ENCODE assay signal across 1 cellular context in genomic region chr5:177336112-177336511, GRCh38.
TF ChIP-seq lines count a peak whose summit lies in the region.

No MANE protein-coding gene starts in this region.

TF ChIP-seq in HepG2, 621 proteins besides CTCF, POLR2A, EP300 and RAD21:
- TF ChIP-seq ZNF567 (CRISPR knock-in tag; IDR thresholded peaks at IDR 0.05; ENCODE audit: borderline replicate concordance) (no peak), JARID2 (CRISPR knock-in tag; IDR thresholded peaks at IDR 0.05; ENCODE audit: insufficient replicate concordance) (no peak), ZNF441 (CRISPR knock-in tag; IDR thresholded peaks at IDR 0.05; ENCODE audit: borderline replicate concordance) (no peak), PITX1 (CRISPR knock-in tag; IDR thresholded peaks at IDR 0.05) (no peak), ZBTB49 (CRISPR knock-in tag; IDR thresholded peaks at IDR 0.05; ENCODE audit: borderline replicate concordance) (no peak), SMC3 (IDR thresholded peaks at IDR 0.05; ENCODE audit: low read length) (peak; percentile 23; the same call in 1 of the 2 replicates), SAP130 (CRISPR knock-in tag; IDR thresholded peaks at IDR 0.05; ENCODE audit: low read depth) (peak; percentile 33; the same call in 1 of the 2 replicates), ZFX (CRISPR knock-in tag; IDR thresholded peaks at IDR 0.05; ENCODE audit: low read depth) (0 out of 2 replicates have a peak, but pooled peaks have one; percentile 17), ZMYM4 (CRISPR knock-in tag; IDR thresholded peaks at IDR 0.05) (no peak), ZNF687 (CRISPR knock-in tag; IDR thresholded peaks at IDR 0.05) (peak; percentile 53), MAX (IDR thresholded peaks at IDR 0.05) (peak; percentile 22; the same call in 1 of the 2 replicates), ZBTB20 (CRISPR knock-in tag; IDR thresholded peaks at IDR 0.05; ENCODE audit: borderline replicate concordance, low read depth) (no peak), HOXA3 (CRISPR knock-in tag; IDR thresholded peaks at IDR 0.05) (0 out of 2 replicates have a peak, but pooled peaks have one; percentile 21), STAG1 (CRISPR knock-in tag; IDR thresholded peaks at IDR 0.05) (peak; percentile 71), HNRNPL (IDR thresholded peaks at IDR 0.05; ENCODE audit: low read depth, low read length) (peak; percentile 99), ZBTB38 (CRISPR knock-in tag; IDR thresholded peaks at IDR 0.05) (peak; percentile 50; the same call in 1 of the 2 replicates), XRCC5 (optimal IDR thresholded peaks at IDR 0.05; ENCODE audit: low read length) (peak; percentile 19), ZBTB33 (CRISPR knock-in tag; IDR thresholded peaks at IDR 0.05) (0 out of 2 replicates have a peak, but pooled peaks have one; percentile 50), HIC2 (CRISPR knock-in tag; IDR thresholded peaks at IDR 0.05; ENCODE audit: low read depth) (peak; percentile 87), MYC (CRISPR knock-in tag; IDR thresholded peaks at IDR 0.05; ENCODE audit: borderline replicate concordance) (peak; percentile 21; the same call in 1 of the 2 replicates), ZBTB1 (CRISPR knock-in tag; IDR thresholded peaks at IDR 0.05; ENCODE audit: borderline replicate concordance) (no peak), ZNF740 (CRISPR knock-in tag; IDR thresholded peaks at IDR 0.05) (no peak), HMGXB4 (CRISPR knock-in tag; IDR thresholded peaks at IDR 0.05; ENCODE audit: borderline replicate concordance in 1 of 2, low read depth in 1 of 2) (0 out of 4 replicates have a peak, but pooled peaks of 1 of the 2 experiments have one; percentile 25), BORCS8-MEF2B (CRISPR knock-in tag; IDR thresholded peaks at IDR 0.05) (no peak), ZSCAN5A (CRISPR knock-in tag; IDR thresholded peaks at IDR 0.05; ENCODE audit: borderline replicate concordance) (no peak), EZH2 (conservative IDR thresholded peaks at IDR 0.05; ENCODE audit: low read depth, low read length) (no peak)
